In the genomic region with DNA sequence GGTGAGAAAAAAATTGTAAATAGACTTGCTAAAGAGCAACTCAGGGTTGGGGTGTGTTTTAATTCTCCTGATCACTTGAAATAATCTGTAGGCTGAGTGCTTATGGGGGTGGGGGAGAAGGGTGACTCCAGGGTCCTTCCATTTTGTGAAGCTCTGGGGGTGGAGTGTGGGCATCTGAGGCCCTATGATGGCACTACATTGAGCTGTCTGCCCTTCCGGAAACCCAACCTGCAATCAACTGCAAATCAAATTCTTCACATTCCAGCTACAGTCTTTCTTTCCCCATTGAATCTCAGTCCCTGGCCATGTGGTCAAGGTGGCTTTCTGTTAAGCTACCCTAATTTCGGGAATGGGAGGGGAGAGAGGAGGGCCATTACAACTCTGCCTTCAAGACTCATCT, we compare ENCODE assay signal across 19 cellular contexts. TPM values are rescaled to one million over a fixed set of nuclear protein-coding genes. Genes with fewer than 3 reads are reported as not detected.
DNase-seq lines count a peak whose midpoint lies in the region; ATAC-seq and TF ChIP-seq lines count a peak whose summit lies in the region.
"Had no signal": no experiment of that assay in that cellular context is flagged by ENCODE, and none has a peak within 500 bp of the region (broad histone marks: within the 10 kb centered on the region; RNA-seq: fewer than 3 reads in every experiment).

No MANE protein-coding gene starts in this region.

- H3K27ac ChIP-seq in RWPE1 (peak overlapping the region; percentile 43), left lung (no peak overlapping the region)
- H3K27ac ChIP-seq: ascending aorta, parathyroid adenoma, thoracic aorta, WERI-Rb-1 had no signal

- H3K36me3 ChIP-seq in left lung = peaks cover 0 to 60% of the 10 kb centered on the region in 2 donors

- H3K9me3 Mint-ChIP-seq in activated naive CD4-positive, alpha-beta T cell treated with anti-CD3 and anti-CD28 coated beads, Interleukin-2, amount 50 U/mL, for 72 hours = no peaks in the 10 kb centered on the region
- H3K9me3 Mint-ChIP-seq in effector memory CD8-positive, alpha-beta T cell = no peaks in the 10 kb centered on the region
- H3K9me3 Mint-ChIP-seq in stimulated activated effector memory CD8-positive, alpha-beta T cell treated with anti-CD3 and anti-CD28 coated beads, Interleukin-12 subunit alpha, Interleukin-12 subunit beta, amount 100 ng/mL, for 72 hours = no peaks in the 10 kb centered on the region
- H3K9me3 Mint-ChIP-seq: IgD-negative memory B cell had no signal

- H3K27me3 Mint-ChIP-seq in effector memory CD8-positive, alpha-beta T cell = no peaks in the 10 kb centered on the region
- H3K27me3 Mint-ChIP-seq: IgD-negative memory B cell had no signal

- H3K4me1 Mint-ChIP-seq in effector memory CD8-positive, alpha-beta T cell (ENCODE audit: low read depth in 2 of 2) = peaks cover 11 to 12% of the 10 kb centered on the region in 2 donors
- peaks cover 51% of the 10 kb centered on the region for H3K4me1 Mint-ChIP-seq in stimulated activated effector memory CD8-positive, alpha-beta T cell treated with anti-CD3 and anti-CD28 coated beads, Interleukin-12 subunit alpha, Interleukin-12 subunit beta, amount 100 ng/mL, for 72 hours

- H3K27me3 ChIP-seq in left lung = no peaks in the 10 kb centered on the region
- H3K27me3 ChIP-seq: ascending aorta had no signal

- no peak overlapping the region for H3K4me3 ChIP-seq in left lung
- H3K4me3 ChIP-seq: ascending aorta, thoracic aorta had no signal

- H3K36me3 Mint-ChIP-seq in activated naive CD4-positive, alpha-beta T cell treated with anti-CD3 and anti-CD28 coated beads, Interleukin-2, amount 50 U/mL, for 72 hours = peaks cover 0 to 12% of the 10 kb centered on the region in 2 donors
- H3K36me3 Mint-ChIP-seq in effector memory CD8-positive, alpha-beta T cell (ENCODE audit: insufficient read depth) = peaks cover 48% of the 10 kb centered on the region
- H3K36me3 Mint-ChIP-seq in stimulated activated effector memory CD8-positive, alpha-beta T cell treated with anti-CD3 and anti-CD28 coated beads, Interleukin-12 subunit alpha, Interleukin-12 subunit beta, amount 100 ng/mL, for 72 hours = peaks cover 75% of the 10 kb centered on the region

- H3K27ac Mint-ChIP-seq in activated naive CD4-positive, alpha-beta T cell treated with anti-CD3 and anti-CD28 coated beads, Interleukin-2, amount 50 U/mL, for 72 hours = peak overlapping the region; percentile 23 to 50
- peak overlapping the region; percentile 79 to 82 for H3K27ac Mint-ChIP-seq in effector memory CD8-positive, alpha-beta T cell
- peak overlapping the region; percentile 4 for H3K27ac Mint-ChIP-seq in stimulated activated effector memory CD8-positive, alpha-beta T cell treated with anti-CD3 and anti-CD28 coated beads, Interleukin-12 subunit alpha, Interleukin-12 subunit beta, amount 100 ng/mL, for 72 hours
- H3K27ac Mint-ChIP-seq: IgD-negative memory B cell had no signal

- POLR2A ChIA-PET in RWPE1 (lab: Yijun Ruan, JAX; ENCODE audit: low non-redundant PET) = interaction anchor here (0.7 kb wide), 1 partner anchor 11 kb away, joined by 5 read pairs; no protein-coding TSS in a partner anchor

- CTCF ChIA-PET in RWPE1 (lab: Yijun Ruan, JAX) = interaction anchor here (1.1 kb wide), 1 partner anchor 79 kb away, joined by 3 read pairs; no protein-coding TSS in a partner anchor

- ATAC-seq in activated naive CD4-positive, alpha-beta T cell treated with anti-CD3 and anti-CD28 coated beads, Interleukin-2, amount 50 U/mL, for 72 hours = no peak
- ATAC-seq in effector memory CD8-positive, alpha-beta T cell (replicated peaks) = peak; percentile 21
- ATAC-seq in stimulated activated effector memory CD8-positive, alpha-beta T cell treated with anti-CD3 and anti-CD28 coated beads, Interleukin-12 subunit alpha, Interleukin-12 subunit beta, amount 100 ng/mL, for 72 hours = peak; percentile 14
- no peak for ATAC-seq in left lung
- ATAC-seq in HG02798 (IDR thresholded peaks at IDR 0.05; ENCODE audit: poor library complexity, unreplicated experiment) = no peak

- DNase-seq in activated naive CD4-positive, alpha-beta T cell treated with anti-CD3 and anti-CD28 coated beads, Interleukin-2, amount 50 U/mL, for 72 hours (ENCODE audit: low spot score in 2 of 2) = no peak
- DNase-seq in activated naive CD4-positive, alpha-beta T cell treated with anti-CD3 and anti-CD28 coated beads, Interleukin-2, amount 50 U/mL, for 16 hours = no peak
- DNase-seq in RWPE1 (ENCODE audit: low spot score) (no peak), left lung (no peak), ureter (ENCODE audit: low spot score) (no peak)
- DNase-seq in effector memory CD8-positive, alpha-beta T cell = no peak
- DNase-seq in stimulated activated effector memory CD8-positive, alpha-beta T cell treated with anti-CD3 and anti-CD28 coated beads, Interleukin-12 subunit alpha, Interleukin-12 subunit beta, amount 100 ng/mL, for 72 hours (ENCODE audit: low spot score in 2 of 2) = peak in 1 of 2 donors; percentile 67
- DNase-seq: dermis blood vessel endothelial cell, DMS53, hippocampal formation, mammary epithelial cell, NCI-H1417, NCI-H446 treated with DMSO at 0.1 percent for 48 hours, WERI-Rb-1 had no signal

- no peaks in the 10 kb centered on the region for H3K9me3 ChIP-seq in left lung
- H3K9me3 ChIP-seq: ascending aorta, thoracic aorta had no signal

- TF ChIP-seq CTCF in RWPE1 (conservative IDR thresholded peaks at IDR 0.05; ENCODE audit: low read depth) (no peak), left lung (IDR thresholded peaks at IDR 0.05) (no peak)

- peaks cover 9 to 19% of the 10 kb centered on the region in 2 donors for H3K4me1 ChIP-seq in left lung
- H3K4me1 ChIP-seq: ascending aorta, parathyroid adenoma had no signal

- intact Hi-C loops in left lung (cut with DNase I) = no loop called here

- peak overlapping the region in 1 of 2 donors; percentile 1 for H3K4me3 Mint-ChIP-seq in effector memory CD8-positive, alpha-beta T cell
- H3K4me3 Mint-ChIP-seq in stimulated activated effector memory CD8-positive, alpha-beta T cell treated with anti-CD3 and anti-CD28 coated beads, Interleukin-12 subunit alpha, Interleukin-12 subunit beta, amount 100 ng/mL, for 72 hours = peak overlapping the region; percentile 30
- H3K4me3 Mint-ChIP-seq: IgD-negative memory B cell had no signal

RNA-seq across cellular contexts. Expression of gene CDC6, which starts 6.0 kb away (rescaled TPM):
- 10 to 100 TPM; 81.8 to 86.7 TPM for total RNA-seq in activated naive CD4-positive, alpha-beta T cell treated with anti-CD3 and anti-CD28 coated beads, Interleukin-2, amount 50 U/mL, for 72 hours
- 10 to 100 TPM; 12.8 to 24.1 TPM for total RNA-seq in left lung
- total RNA-seq in ureter = 3.1 TPM

RNA-seq across cellular contexts. Expression of gene RARA, which starts 27.3 kb away (rescaled TPM):
- 10 to 100 TPM; 21.0 to 23.0 TPM for total RNA-seq in activated naive CD4-positive, alpha-beta T cell treated with anti-CD3 and anti-CD28 coated beads, Interleukin-2, amount 50 U/mL, for 72 hours
- 10 to 100 TPM; 54.7 to 62.6 TPM for total RNA-seq in left lung
- total RNA-seq in ureter = 34.9 TPM

Comparison
In these comparisons a context has a peak if more than half of its experiments do, and no peak if none do; other contexts are left out.
1. ATAC-seq: peak in effector memory CD8-positive, alpha-beta T cell (single experiment) and stimulated activated effector memory CD8-positive, alpha-beta T cell treated with anti-CD3 and anti-CD28 coated beads, Interleukin-12 subunit alpha, Interleukin-12 subunit beta, amount 100 ng/mL, for 72 hours (single experiment); none in activated naive CD4-positive, alpha-beta T cell treated with anti-CD3 and anti-CD28 coated beads, Interleukin-2, amount 50 U/mL, for 72 hours (0 of 2), left lung (single experiment) and HG02798 (single experiment).
2. H3K27ac Mint-ChIP-seq: peak in every context shown above with its lines; median percentile 80 in effector memory CD8-positive, alpha-beta T cell; 36 in activated naive CD4-positive, alpha-beta T cell treated with anti-CD3 and anti-CD28 coated beads, Interleukin-2, amount 50 U/mL, for 72 hours; 4 in stimulated activated effector memory CD8-positive, alpha-beta T cell treated with anti-CD3 and anti-CD28 coated beads, Interleukin-12 subunit alpha, Interleukin-12 subunit beta, amount 100 ng/mL, for 72 hours.